ENCODE assay signal across 10 cellular contexts in genomic region chr21:16280731-16281130, GRCh38.
A peak's percentile ranks its signal among the peaks of the same experiment; 100 is the strongest.
DNase-seq lines count a peak whose midpoint lies in the region; ATAC-seq, FAIRE-seq and TF ChIP-seq lines count a peak whose summit lies in the region.
"Had no signal": no experiment of that assay in that cellular context is flagged by ENCODE, and none has a peak within 500 bp of the region (broad histone marks: within the 10 kb centered on the region; RNA-seq: fewer than 3 reads in every experiment).

No MANE protein-coding gene starts in this region.

- H3K36me3 Mint-ChIP-seq in stimulated activated effector memory CD8-positive, alpha-beta T cell treated with anti-CD3 and anti-CD28 coated beads, Interleukin-12 subunit alpha, Interleukin-12 subunit beta, amount 100 ng/mL, for 72 hours = no peaks in the 10 kb centered on the region
- H3K36me3 Mint-ChIP-seq: naive thymus-derived CD8-positive, alpha-beta T cell had no signal

- intact Hi-C loops in posterior cingulate gyrus (cut with DNase I) = no loop called here

- no peak overlapping the region for H3K56ac ChIP-seq in H1 (replicated peaks; ENCODE audit: insufficient read length, low read depth, low read length)

- no peak overlapping the region for H2BK15ac ChIP-seq in H1 (ENCODE audit: low read length)

- H3K9ac ChIP-seq in HUES48 (ENCODE audit: low read depth, low read length) = no peak overlapping the region
- no peak overlapping the region for H3K9ac ChIP-seq in H1 (replicated peaks in 1 of 4; ENCODE audit: extremely low read depth in 1 of 4, low read depth in 3 of 4, low read length in 3 of 4)
- H3K9ac ChIP-seq in subcutaneous abdominal adipose tissue (ENCODE audit: low read length in 5 of 5) = peak overlapping the region in 2 of 5 donors; percentile 32 to 64

- peaks cover 35% of the 10 kb centered on the region for H3K4me1 ChIP-seq in HUES48 (ENCODE audit: control insufficient read depth, insufficient read depth, low read length)
- peaks cover 3 to 15% (median 8%) of the 10 kb centered on the region in 4 experiments for H3K4me1 ChIP-seq in H1 (replicated peaks in 1 of 4; ENCODE audit: control insufficient read depth in 3 of 4, insufficient read depth in 4 of 4, low read length in 3 of 4)
- peaks cover 3 to 48% (median 14%) of the 10 kb centered on the region in 5 donors for H3K4me1 ChIP-seq in subcutaneous abdominal adipose tissue (ENCODE audit: control insufficient read depth in 5 of 5, insufficient read depth in 5 of 5, low read length in 5 of 5)

- peak overlapping the region; percentile 52 to 61; a peak in 2 of 4 replicates for H3K4me2 ChIP-seq in H1 (ENCODE audit: insufficient read depth in 1 of 2, low read depth in 2 of 2, low read length in 2 of 2)

- DNase-seq in H1 (ENCODE audit: low read depth in 1 of 2, low spot score in 2 of 2) = no peak
- peak; percentile 63 for DNase-seq in medulla oblongata (ENCODE audit: extremely low spot score)
- no peak for DNase-seq in stimulated activated effector memory CD8-positive, alpha-beta T cell treated with anti-CD3 and anti-CD28 coated beads, Interleukin-12 subunit alpha, Interleukin-12 subunit beta, amount 100 ng/mL, for 72 hours (ENCODE audit: low spot score in 2 of 2)
- no peak for DNase-seq in NOMO-1 (lab: John Stamatoyannopoulos, UW; ENCODE audit: unreplicated experiment in 2 of 2)
- DNase-seq in posterior cingulate gyrus = no peak
- DNase-seq: Karpas-422; naive thymus-derived CD8-positive, alpha-beta T cell had no signal

- no peak overlapping the region for H3K4ac ChIP-seq in H1 (replicated peaks; ENCODE audit: insufficient read length, low read depth, low read length)

- H2AFZ ChIP-seq in H1 (ENCODE audit: low read length) = peak overlapping the region; percentile 65; the same call in 1 of the 2 replicates

- TF ChIP-seq RAD21 in H1 (IDR thresholded peaks at IDR 0.05 in 1 of 2, conservative IDR thresholded peaks at IDR 0.05 in 1 of 2; ENCODE audit: low read depth in 2 of 2, low read length in 2 of 2) = no peak

- H3K9me3 ChIP-seq in HUES48 (ENCODE audit: control insufficient read depth, insufficient read depth, low read length) (no peaks in the 10 kb centered on the region), H1 (ENCODE audit: insufficient read depth in 2 of 2, low read depth in 1 of 2, low read length in 1 of 2) (no peaks in the 10 kb centered on the region), subcutaneous abdominal adipose tissue (ENCODE audit: control insufficient read depth in 5 of 5, low read length in 5 of 5) (peaks cover 0 to 8% (median 0%) of the 10 kb centered on the region in 5 donors)

- no peak for TF ChIP-seq EP300 in H1 (IDR thresholded peaks at IDR 0.05; ENCODE audit: borderline replicate concordance in 1 of 2, low read depth in 2 of 2, low read length in 2 of 2)

- no peak overlapping the region for H4K8ac ChIP-seq in H1 (ENCODE audit: extremely low read depth, insufficient read depth, low read length)

- no peak overlapping the region for H2AK5ac ChIP-seq in H1 (ENCODE audit: low read depth, low read length)

- H3K4me3 Mint-ChIP-seq in stimulated activated effector memory CD8-positive, alpha-beta T cell treated with anti-CD3 and anti-CD28 coated beads, Interleukin-12 subunit alpha, Interleukin-12 subunit beta, amount 100 ng/mL, for 72 hours = no peak overlapping the region
- H3K4me3 Mint-ChIP-seq: naive thymus-derived CD8-positive, alpha-beta T cell had no signal

- no peaks in the 10 kb centered on the region for H3K36me3 ChIP-seq in HUES48 (ENCODE audit: control insufficient read depth, insufficient read depth, low read length)
- H3K36me3 ChIP-seq in H1 (ENCODE audit: control insufficient read depth in 2 of 4, insufficient read depth in 4 of 4, low read length in 3 of 4) = no peaks in the 10 kb centered on the region
- peaks cover 0 to 5% (median 0%) of the 10 kb centered on the region in 5 donors for H3K36me3 ChIP-seq in subcutaneous abdominal adipose tissue (ENCODE audit: control insufficient read depth in 5 of 5, insufficient read depth in 5 of 5, low read length in 5 of 5)

- no peaks in the 10 kb centered on the region for H3K4me1 Mint-ChIP-seq in stimulated activated effector memory CD8-positive, alpha-beta T cell treated with anti-CD3 and anti-CD28 coated beads, Interleukin-12 subunit alpha, Interleukin-12 subunit beta, amount 100 ng/mL, for 72 hours
- H3K4me1 Mint-ChIP-seq: naive thymus-derived CD8-positive, alpha-beta T cell had no signal

- no peak overlapping the region; the same call in 1 of the 2 replicates for H2BK12ac ChIP-seq in H1 (ENCODE audit: low read depth, low read length)

- no peak overlapping the region for H3K14ac ChIP-seq in H1 (ENCODE audit: insufficient read length)

- H3K27me3 ChIP-seq in HUES48 (ENCODE audit: control insufficient read depth, insufficient read depth, low read length) (no peaks in the 10 kb centered on the region), H1 (replicated peaks in 1 of 4; ENCODE audit: control insufficient read depth in 3 of 4, extremely low read depth in 1 of 4, insufficient read depth in 3 of 4, low read length in 3 of 4) (no peaks in the 10 kb centered on the region; a peak in 1 of 7 replicates), subcutaneous abdominal adipose tissue (ENCODE audit: control insufficient read depth in 5 of 5, insufficient read depth in 4 of 5, low read length in 5 of 5) (no peaks in the 10 kb centered on the region)

- no peaks in the 10 kb centered on the region for H3K23me2 ChIP-seq in H1 (ENCODE audit: low read depth, low read length)

- no peak for TF ChIP-seq CTCF in H1 (IDR thresholded peaks at IDR 0.05; ENCODE audit: control extremely low read depth in 1 of 3, insufficient read depth in 1 of 3, low read depth in 1 of 3, low read length in 3 of 3)

- no peaks in the 10 kb centered on the region for H4K20me1 ChIP-seq in H1 (replicated peaks in 1 of 2; ENCODE audit: control insufficient read depth in 1 of 2, insufficient read depth in 2 of 2, low read length in 2 of 2)

- H2BK20ac ChIP-seq in H1 (ENCODE audit: low read length) = no peak overlapping the region

- H3K27ac ChIP-seq in HUES48 (ENCODE audit: low read depth, low read length) (peak overlapping the region; percentile 82), H1 (ENCODE audit: low read depth, low read length) (no peak overlapping the region), subcutaneous abdominal adipose tissue (ENCODE audit: low read depth, low read length) (peak overlapping the region; percentile 89)

- H2BK5ac ChIP-seq in H1 (ENCODE audit: low read depth, low read length) = no peak overlapping the region

- H3K79me1 ChIP-seq in H1 (ENCODE audit: low read depth, low read length) = no peaks in the 10 kb centered on the region

- no peak for TF ChIP-seq POLR2A in H1 (IDR thresholded peaks at IDR 0.05; ENCODE audit: control extremely low read depth in 1 of 2, low read depth in 2 of 2, low read length in 2 of 2)

- peak overlapping the region; percentile 8 for H2BK120ac ChIP-seq in H1 (replicated peaks; ENCODE audit: low read depth, low read length)

- no peaks in the 10 kb centered on the region for H3K9me3 Mint-ChIP-seq in stimulated activated effector memory CD8-positive, alpha-beta T cell treated with anti-CD3 and anti-CD28 coated beads, Interleukin-12 subunit alpha, Interleukin-12 subunit beta, amount 100 ng/mL, for 72 hours

- no peak overlapping the region for H3K18ac ChIP-seq in H1 (ENCODE audit: extremely low read depth, low read length)

- no peak overlapping the region for H3K23ac ChIP-seq in H1 (ENCODE audit: insufficient read length)

- ATAC-seq in GM21528 (IDR thresholded peaks at IDR 0.05; ENCODE audit: low FRiP score, unreplicated experiment) = no peak
- ATAC-seq in stimulated activated effector memory CD8-positive, alpha-beta T cell treated with anti-CD3 and anti-CD28 coated beads, Interleukin-12 subunit alpha, Interleukin-12 subunit beta, amount 100 ng/mL, for 72 hours = no peak
- ATAC-seq: naive thymus-derived CD8-positive, alpha-beta T cell had no signal

- 87% methylated on average over 2 of the region's 2 CpGs; no CpG with 5 or more reads in 1 of the 2 experiments for WGBS in H1 (ENCODE audit: extremely low coverage in 1 of 2, insufficient coverage in 1 of 2, insufficient read length in 1 of 2, insufficient replicate concordance in 2 of 2, low coverage in 1 of 2, low lambda C conversion rate in 2 of 2, missing lambda C conversion rate in 1 of 2), 2 experiments

- no peak overlapping the region for H3K27ac Mint-ChIP-seq in stimulated activated effector memory CD8-positive, alpha-beta T cell treated with anti-CD3 and anti-CD28 coated beads, Interleukin-12 subunit alpha, Interleukin-12 subunit beta, amount 100 ng/mL, for 72 hours
- H3K27ac Mint-ChIP-seq: naive thymus-derived CD8-positive, alpha-beta T cell had no signal

- CTCF ChIA-PET in H1 (lab: Charles Lee; ENCODE audit: partially characterized antibody) = interaction anchor here (1.1 kb wide), 2 partner anchors 11 to 22 kb away, joined by 3 to 4 read pairs; no protein-coding TSS in a partner anchor

- peak overlapping the region; percentile 1 for H4K91ac ChIP-seq in H1 (replicated peaks; ENCODE audit: insufficient read length, low read length)

- no peak for FAIRE-seq in H1 (lab: Jason Lieb, UNC)

- H4K5ac ChIP-seq in H1 (ENCODE audit: insufficient read length, low read depth, low read length) = no peak overlapping the region

- POLR2A ChIA-PET in H1 (lab: Charles Lee; ENCODE audit: partially characterized antibody) = no interaction called here

- no peaks in the 10 kb centered on the region for H3K79me2 ChIP-seq in H1 (ENCODE audit: control insufficient read depth in 1 of 2, insufficient read depth in 2 of 2, low read length in 2 of 2)

- no peak overlapping the region for H3K4me3 ChIP-seq in HUES48 (ENCODE audit: low read depth, low read length)
- peak overlapping the region in 1 of 4 experiments; percentile 38; a peak in 1 of 8 replicates for H3K4me3 ChIP-seq in H1 (ENCODE audit: extremely low read depth in 1 of 4, insufficient read depth in 2 of 4, low read depth in 3 of 4, low read length in 4 of 4)
- peak overlapping the region; percentile 38 to 70 (median 47) for H3K4me3 ChIP-seq in subcutaneous abdominal adipose tissue (ENCODE audit: low read depth in 1 of 5, low read length in 5 of 5)

TF ChIP-seq in H1, 55 proteins besides CTCF, POLR2A, EP300 and RAD21 (continues in another document):
- TF ChIP-seq KDM1A (IDR thresholded peaks at IDR 0.05; ENCODE audit: borderline replicate concordance, low read length) = no peak
- TF ChIP-seq SP2 (IDR thresholded peaks at IDR 0.05; ENCODE audit: low read length) = no peak
- TF ChIP-seq RBBP5 (IDR thresholded peaks at IDR 0.05; ENCODE audit: borderline replicate concordance, low read depth, low read length) = no peak
- TF ChIP-seq RXRA (IDR thresholded peaks at IDR 0.05; ENCODE audit: insufficient read depth, low read depth, low read length) = no peak
- TF ChIP-seq KDM4A (IDR thresholded peaks at IDR 0.05; ENCODE audit: low read depth, low read length, severe bottlenecking) = no peak
- TF ChIP-seq TAF1 (IDR thresholded peaks at IDR 0.05; ENCODE audit: low read depth, low read length) = no peak
